7 cellular contexts compared by ENCODE assay signal in genomic region chr19:57583521-57584416, GRCh38. TPM values are rescaled to one million over a fixed set of nuclear protein-coding genes. Genes with fewer than 3 reads are reported as not detected.
DNase-seq lines count a peak whose midpoint lies in the region; ATAC-seq and TF ChIP-seq lines count a peak whose summit lies in the region.

Gene ZIK1 (plus strand): TSS chr19:57584145. CDS start chr19:57584357, 212 bp downstream.

- no peaks in the 10 kb centered on the region for H3K36me3 ChIP-seq in neutrophil
- H3K36me3 ChIP-seq in stomach smooth muscle (ENCODE audit: control insufficient read depth in 2 of 2, insufficient read depth in 2 of 2, low read length in 2 of 2) = peaks cover 12 to 18% of the 10 kb centered on the region in 2 donors

- H3K9me3 ChIP-seq in neutrophil (peaks cover 16% of the 10 kb centered on the region), stomach smooth muscle (ENCODE audit: control insufficient read depth in 2 of 2, low read length in 2 of 2) (peaks cover 12 to 29% of the 10 kb centered on the region in 2 donors)

- peak within 1 kb of the TSS; percentile 97 for H3K4me3 Mint-ChIP-seq in activated naive CD4-positive, alpha-beta T cell treated with anti-CD3 and anti-CD28 coated beads, Interleukin-2, amount 50 U/mL, for 24 hours

- H3K4me3 ChIP-seq in neutrophil (ENCODE audit: low read depth in 1 of 2, low read length in 1 of 2) = peak within 1 kb of the TSS; percentile 61 to 74
- peak within 1 kb of the TSS; percentile 69 to 85 for H3K4me3 ChIP-seq in stomach smooth muscle (ENCODE audit: low read length in 2 of 2)

- no peak within 1 kb of the TSS for H3K27ac ChIP-seq in neutrophil
- H3K27ac ChIP-seq in stomach smooth muscle (ENCODE audit: low read length) = peak within 1 kb of the TSS; percentile 31

- peaks cover 8% of the 10 kb centered on the region for H3K27me3 ChIP-seq in neutrophil
- H3K27me3 ChIP-seq in stomach smooth muscle (ENCODE audit: control insufficient read depth in 1 of 2, insufficient read depth in 2 of 2, low read length in 2 of 2) = no peaks in the 10 kb centered on the region

- peaks cover 41% of the 10 kb centered on the region for H3K9me3 Mint-ChIP-seq in activated naive CD4-positive, alpha-beta T cell treated with anti-CD3 and anti-CD28 coated beads, Interleukin-2, amount 50 U/mL, for 24 hours

- peak within 1 kb of the TSS; percentile 88 for H3K27ac Mint-ChIP-seq in activated naive CD4-positive, alpha-beta T cell treated with anti-CD3 and anti-CD28 coated beads, Interleukin-2, amount 50 U/mL, for 24 hours

- no peak for TF ChIP-seq CTCF in neutrophil (IDR thresholded peaks at IDR 0.05)

- no peaks in the 10 kb centered on the region for H3K27me3 Mint-ChIP-seq in activated naive CD4-positive, alpha-beta T cell treated with anti-CD3 and anti-CD28 coated beads, Interleukin-2, amount 50 U/mL, for 24 hours

- ATAC-seq in GM18873 (IDR thresholded peaks at IDR 0.05; ENCODE audit: low FRiP score, unreplicated experiment) = peak; percentile 51
- peak; percentile 86 for ATAC-seq in HG03342 (IDR thresholded peaks at IDR 0.05; ENCODE audit: unreplicated experiment)

- peak; percentile 67 for DNase-seq in SK-MEL-5 (ENCODE audit: low read depth, low spot score)
- peak; percentile 22 for DNase-seq in glomerular visceral epithelial cell (ENCODE audit: extremely low spot score)

- H3K4me1 ChIP-seq in neutrophil (ENCODE audit: control insufficient read depth in 1 of 2, insufficient read depth in 1 of 2, low read depth in 1 of 2, low read length in 1 of 2) (peaks cover 12 to 17% of the 10 kb centered on the region in 2 experiments), stomach smooth muscle (ENCODE audit: control insufficient read depth, insufficient read depth, low read length) (peaks cover 15% of the 10 kb centered on the region)

- peaks cover 49% of the 10 kb centered on the region for H3K36me3 Mint-ChIP-seq in activated naive CD4-positive, alpha-beta T cell treated with anti-CD3 and anti-CD28 coated beads, Interleukin-2, amount 50 U/mL, for 24 hours

- H3K9ac ChIP-seq in stomach smooth muscle (ENCODE audit: low read length in 2 of 2) = peak within 1 kb of the TSS; percentile 58 to 69

- in situ Hi-C loops in SK-MEL-5 (cut with HindIII; ENCODE audit: low pct_unique_long_range_greater_than_20kb, low sequenced_read_pairs) = no loop called here

- peaks cover 22% of the 10 kb centered on the region for H3K4me1 Mint-ChIP-seq in activated naive CD4-positive, alpha-beta T cell treated with anti-CD3 and anti-CD28 coated beads, Interleukin-2, amount 50 U/mL, for 24 hours

RNA-seq across cellular contexts. Expression of gene ZIK1, which starts in this region (rescaled TPM):
- 1.7 and 2.3 TPM in 2 replicates for total RNA-seq in SK-MEL-5 (2014; rRNA removed; shearing (Covaris generic))
- polyA plus RNA-seq in SK-MEL-5 (2015; cell fraction: cytosol; rRNA removed) = 0.52 and 1.2 TPM in 2 replicates
- 1.7 and 2.4 TPM in 2 replicates for polyA plus RNA-seq in SK-MEL-5 (2015; cell fraction: nucleus; rRNA removed)
